11 cellular contexts compared by ENCODE assay signal in genomic region chr15:72168131-72168825, GRCh38. TPM values are rescaled to one million over a fixed set of nuclear protein-coding genes. Genes with fewer than 3 reads are reported as not detected.
DNase-seq lines count a peak whose midpoint lies in the region; ATAC-seq and TF ChIP-seq lines count a peak whose summit lies in the region.
"Had no signal": no experiment of that assay in that cellular context is flagged by ENCODE, and none has a peak within 500 bp of the region (broad histone marks: within the 10 kb centered on the region; RNA-seq: fewer than 3 reads in every experiment).

No MANE protein-coding gene starts in this region.

- no peak overlapping the region for H3K27ac Mint-ChIP-seq in natural killer cell
- H3K27ac Mint-ChIP-seq: memory B cell; stimulated activated naive B cell treated with anti-CD40 and anti-IgM and Interleukin-4, amounts not matched to agents 10 μg/mL and 1 μg/mL and 100 μg/mL, for 72 hours had no signal

- H3K4me3 Mint-ChIP-seq in natural killer cell = no peak overlapping the region
- H3K4me3 Mint-ChIP-seq: memory B cell; stimulated activated naive B cell treated with anti-CD40 and anti-IgM and Interleukin-4, amounts not matched to agents 10 μg/mL and 1 μg/mL and 100 μg/mL, for 72 hours had no signal

- H3K4me1 ChIP-seq in SK-N-SH (ENCODE audit: control insufficient read depth in 1 of 2, insufficient read depth in 2 of 2, low read depth in 1 of 2, low read length in 1 of 2) (peaks cover 0 to 6% of the 10 kb centered on the region in 2 experiments; a peak in 1 of 4 replicates), smooth muscle cell (ENCODE audit: low read depth) (peaks cover 8% of the 10 kb centered on the region)
- H3K4me1 ChIP-seq: adrenal gland had no signal

- H3K9me3 ChIP-seq in SK-N-SH (no peaks in the 10 kb centered on the region), SK-N-MC (ENCODE audit: low read depth, low read length) (no peaks in the 10 kb centered on the region), smooth muscle cell (replicated peaks; ENCODE audit: low read depth) (no peaks in the 10 kb centered on the region)
- H3K9me3 ChIP-seq: adrenal gland had no signal

- H3K4me1 Mint-ChIP-seq in natural killer cell = peaks cover 0 to 11% of the 10 kb centered on the region in 2 donors
- H3K4me1 Mint-ChIP-seq: memory B cell; stimulated activated naive B cell treated with anti-CD40 and anti-IgM and Interleukin-4, amounts not matched to agents 10 μg/mL and 1 μg/mL and 100 μg/mL, for 72 hours had no signal

- no peak for TF ChIP-seq RAD21 in SK-N-SH (IDR thresholded peaks at IDR 0.05; ENCODE audit: low read length)

- no peaks in the 10 kb centered on the region for H3K79me2 ChIP-seq in SK-N-SH (ENCODE audit: insufficient read depth)
- H3K79me2 ChIP-seq in smooth muscle cell (ENCODE audit: low read depth) = no peaks in the 10 kb centered on the region

- intact Hi-C loops in natural killer cell (cut with micrococcal nuclease) = no loop called here

- H3K4me3 ChIP-seq in SK-N-SH (ENCODE audit: low read depth in 2 of 2, low read length in 1 of 2) (no peak overlapping the region), SK-N-MC (peak overlapping the region; percentile 64), smooth muscle cell (no peak overlapping the region)
- H3K4me3 ChIP-seq: adrenal gland had no signal

- CTCF ChIA-PET in SK-N-SH (lab: Yijun Ruan, JAX) = interaction anchor here (0.7 to 3.5 kb wide), 3 partner anchors 12 to 424 kb away, joined by 4 to 23 read pairs (median 4); no protein-coding TSS in a partner anchor

- no peak overlapping the region for H3K9ac ChIP-seq in SK-N-SH
- H3K9ac ChIP-seq in SK-N-MC (ENCODE audit: insufficient read length) = no peak overlapping the region
- no peak overlapping the region for H3K9ac ChIP-seq in smooth muscle cell (ENCODE audit: low read depth)

- no peaks in the 10 kb centered on the region for H3K27me3 Mint-ChIP-seq in natural killer cell (ENCODE audit: low read depth in 2 of 2)

- H3K9me2 ChIP-seq in SK-N-SH = no peaks in the 10 kb centered on the region

- H3F3A ChIP-seq in SK-N-SH (replicated peaks; ENCODE audit: insufficient read depth) (no peaks in the 10 kb centered on the region), smooth muscle cell (ENCODE audit: low read depth) (no peaks in the 10 kb centered on the region)

- no peaks in the 10 kb centered on the region for H3K27me3 ChIP-seq in SK-N-SH (ENCODE audit: insufficient read depth)
- H3K27me3 ChIP-seq in smooth muscle cell (ENCODE audit: low read depth) = no peaks in the 10 kb centered on the region
- H3K27me3 ChIP-seq: adrenal gland had no signal

- H3K36me3 Mint-ChIP-seq in natural killer cell = no peaks in the 10 kb centered on the region
- H3K36me3 Mint-ChIP-seq: memory B cell; stimulated activated naive B cell treated with anti-CD40 and anti-IgM and Interleukin-4, amounts not matched to agents 10 μg/mL and 1 μg/mL and 100 μg/mL, for 72 hours had no signal

- H3K27ac ChIP-seq in SK-N-SH (ENCODE audit: low read depth in 2 of 2, low read length in 1 of 2) = no peak overlapping the region
- no peak overlapping the region for H3K27ac ChIP-seq in SK-N-MC
- H3K27ac ChIP-seq in smooth muscle cell (ENCODE audit: low read depth) = peak overlapping the region; percentile 18
- H3K27ac ChIP-seq: adrenal gland had no signal

- H2AFZ ChIP-seq in SK-N-SH (ENCODE audit: low read depth) (no peak overlapping the region), smooth muscle cell (ENCODE audit: low read depth) (no peak overlapping the region)

- H4K20me1 ChIP-seq in SK-N-SH (ENCODE audit: insufficient read depth) (no peaks in the 10 kb centered on the region), smooth muscle cell (ENCODE audit: low read depth) (no peaks in the 10 kb centered on the region)

- WGBS in SK-N-SH (ENCODE audit: low lambda C conversion rate) = 62% methylated on average over 7 of the region's 7 CpGs
- 11% methylated on average over 7 of the region's 7 CpGs for WGBS in smooth muscle cell (ENCODE audit: low lambda C conversion rate)

- no peaks in the 10 kb centered on the region for H3K9me3 Mint-ChIP-seq in natural killer cell
- H3K9me3 Mint-ChIP-seq: memory B cell; stimulated activated naive B cell treated with anti-CD40 and anti-IgM and Interleukin-4, amounts not matched to agents 10 μg/mL and 1 μg/mL and 100 μg/mL, for 72 hours had no signal

- no peak overlapping the region for H3K4me2 ChIP-seq in SK-N-SH
- H3K4me2 ChIP-seq in smooth muscle cell = peak overlapping the region; percentile 68

- POLR2A ChIA-PET in SK-N-SH (lab: Yijun Ruan, JAX) = no interaction called here

- no peak for TF ChIP-seq CTCF in SK-N-SH (IDR thresholded peaks at IDR 0.05)
- TF ChIP-seq CTCF in smooth muscle cell (IDR thresholded peaks at IDR 0.05; ENCODE audit: borderline replicate concordance, insufficient read depth, poor library complexity, severe bottlenecking) = no peak
- no peak for TF ChIP-seq CTCF in natural killer cell (IDR thresholded peaks at IDR 0.05)

- DNase-seq in SK-N-SH = no peak
- no peak for DNase-seq in SK-N-MC (ENCODE audit: low read depth, low spot score)
- DNase-seq in smooth muscle cell (lab: John Stamatoyannopoulos, UW; ENCODE audit: unreplicated experiment) = no peak
- no peak for DNase-seq in NCI-H82 (lab: John Stamatoyannopoulos, UW)
- no peak for DNase-seq in natural killer cell
- DNase-seq: adrenal gland; stimulated activated naive B cell treated with anti-CD40 and anti-IgM and Interleukin-4, amounts not matched to agents 10 μg/mL and 1 μg/mL and 100 μg/mL, for 72 hours had no signal

- H3K36me3 ChIP-seq in SK-N-SH (replicated peaks in 1 of 2; ENCODE audit: control insufficient read depth in 1 of 2, insufficient read depth in 2 of 2, low read length in 1 of 2) (no peaks in the 10 kb centered on the region), SK-N-MC (ENCODE audit: insufficient read depth, low read length) (no peaks in the 10 kb centered on the region), smooth muscle cell (ENCODE audit: low read depth) (no peaks in the 10 kb centered on the region)
- H3K36me3 ChIP-seq: adrenal gland had no signal

- TF ChIP-seq EP300 in SK-N-SH (IDR thresholded peaks at IDR 0.05; ENCODE audit: borderline replicate concordance in 1 of 2, low read depth in 1 of 2, low read length in 1 of 2) = no peak

- ATAC-seq in SK-N-SH treated with all-trans-retinoic acid at 6 μM for 48 hours (peak; percentile 25; the same call in 1 of the 3 replicates), esophagus mucosa (peak; percentile 41), HG02798 (IDR thresholded peaks at IDR 0.05; ENCODE audit: poor library complexity, unreplicated experiment) (no peak), natural killer cell (no peak)

TF ChIP-seq in SK-N-SH treated with all-trans-retinoic acid at 6 μM for 48 hours, 23 proteins besides CTCF, POLR2A, EP300 and RAD21 (continues in another document):
- TF ChIP-seq ESRRG (CRISPR knock-in tag; IDR thresholded peaks at IDR 0.05) (no peak), TOX (CRISPR knock-in tag; IDR thresholded peaks at IDR 0.05; ENCODE audit: borderline replicate concordance) (no peak)

TF ChIP-seq in SK-N-SH, 30 proteins besides CTCF, POLR2A, EP300 and RAD21 (continues in another document):
- TF ChIP-seq FOXM1 (IDR thresholded peaks at IDR 0.05; ENCODE audit: low read depth) (no peak), USF2 (IDR thresholded peaks at IDR 0.05; ENCODE audit: borderline replicate concordance, low read depth, low read length) (no peak), CHD2 (IDR thresholded peaks at IDR 0.05; ENCODE audit: low read length, partially characterized antibody) (no peak), FOXJ3 (CRISPR knock-in tag; IDR thresholded peaks at IDR 0.05) (no peak), MAX (IDR thresholded peaks at IDR 0.05; ENCODE audit: low read depth) (no peak)

RNA-seq across cellular contexts. Expression of gene GRAMD2A, which starts 29.3 kb away (rescaled TPM):
- polyA plus RNA-seq in SK-N-SH (2012; rRNA removed) = 0.06 and 0.10 TPM in 2 replicates
- 0.05 and 0.17 TPM in 2 replicates for polyA plus RNA-seq in SK-N-SH (2012; cell fraction: cytosol; rRNA removed)
- polyA plus RNA-seq in SK-N-SH (2012; cell fraction: nucleus; rRNA removed) = 0.06 and 0.07 TPM in 2 replicates
- 4.0 TPM for total RNA-seq in esophagus mucosa
- 2.1 and 2.9 TPM in 2 replicates for total RNA-seq in smooth muscle cell
- 0.54 and 2.9 TPM in 2 replicates for polyA plus RNA-seq in smooth muscle cell
- not detected for total RNA-seq in natural killer cell

RNA-seq across cellular contexts. Expression of gene SENP8, which starts 50.1 kb away (rescaled TPM):
- polyA plus RNA-seq in SK-N-SH (2012; rRNA removed) = 1.4 and 1.7 TPM in 2 replicates
- polyA plus RNA-seq in SK-N-SH (2012; cell fraction: cytosol; rRNA removed) = 1.7 TPM in 2 replicates
- 0.67 and 2.2 TPM in 2 replicates for polyA plus RNA-seq in SK-N-SH (2012; cell fraction: nucleus; rRNA removed)
- 1.8 TPM for total RNA-seq in esophagus mucosa
- total RNA-seq in smooth muscle cell = 1.0 and 4.0 TPM in 2 replicates
- 2.3 and 2.8 TPM in 2 replicates for polyA plus RNA-seq in smooth muscle cell
- total RNA-seq in natural killer cell = under 1 TPM; 0.27 to 0.45 (median 0.28) TPM

RNA-seq across cellular contexts. Expression of gene MYO9A, which starts 50.3 kb away (rescaled TPM):
- polyA plus RNA-seq in SK-N-SH (2012; rRNA removed) = 4.1 and 5.2 TPM in 2 replicates
- 4.1 and 4.7 TPM in 2 replicates for polyA plus RNA-seq in SK-N-SH (2012; cell fraction: cytosol; rRNA removed)
- 11.4 and 14.0 TPM in 2 replicates for polyA plus RNA-seq in SK-N-SH (2012; cell fraction: nucleus; rRNA removed)
- total RNA-seq in esophagus mucosa = 23.1 TPM
- 36.9 and 41.9 TPM in 2 replicates for total RNA-seq in smooth muscle cell
- 10.7 and 15.0 TPM in 2 replicates for polyA plus RNA-seq in smooth muscle cell
- total RNA-seq in natural killer cell = 10 to 100 TPM; 36.3 to 40.4 (median 37.3) TPM

Comparison
In these comparisons a context has a peak if more than half of its experiments do, and no peak if none do; other contexts are left out.
1. ATAC-seq: peak in SK-N-SH treated with all-trans-retinoic acid at 6 μM for 48 hours (single experiment) and esophagus mucosa (single experiment); none in HG02798 (single experiment) and natural killer cell (0 of 3).